Comparison of ENCODE assay signal across 28 cellular contexts in genomic region chr14:77579065-77579464, GRCh38. TPM values are rescaled to one million over a fixed set of nuclear protein-coding genes. Genes with fewer than 3 reads are reported as not detected.
A peak's percentile ranks its signal among the peaks of the same experiment; 100 is the strongest.
DNase-seq lines count a peak whose midpoint lies in the region; ATAC-seq, FAIRE-seq and TF ChIP-seq lines count a peak whose summit lies in the region.
"Had no signal": no experiment of that assay in that cellular context is flagged by ENCODE, and none has a peak within 500 bp of the region (broad histone marks: within the 10 kb centered on the region; RNA-seq: fewer than 3 reads in every experiment).

No MANE protein-coding gene starts in this region.

- no peak overlapping the region for H3K9ac ChIP-seq in Karpas-422 (ENCODE audit: low read length)

- H2AFZ ChIP-seq in Karpas-422 (ENCODE audit: low read length) = no peak overlapping the region
- H2AFZ ChIP-seq: GM23338 had no signal

- H4K20me1 ChIP-seq in Karpas-422 (ENCODE audit: insufficient read depth, low read depth, low read length) = no peaks in the 10 kb centered on the region

- H3K27me3 Mint-ChIP-seq in stimulated activated memory B cell treated with anti-CD40 and anti-IgM and Interleukin-4, amounts not matched to agents 10 μg/mL and 1 μg/mL and 100 μg/mL, for 72 hours = no peaks in the 10 kb centered on the region
- H3K27me3 Mint-ChIP-seq: activated naive CD4-positive, alpha-beta T cell treated with anti-CD3 and anti-CD28 coated beads, Interleukin-2, amount 50 U/mL, for 24 hours; CD4-positive, alpha-beta T cell; T-helper 17 cell had no signal

- DNase-seq in GM03348 (ENCODE audit: low spot score) (peak; percentile 48), foreskin fibroblast (peak; percentile 66 to 82), Karpas-422 (no peak), GM19239 (ENCODE audit: insufficient read length, low spot score) (no peak)
- DNase-seq: activated CD4-positive, alpha-beta T cell treated with anti-CD3 and anti-CD28 coated beads for 48 hours; anterior cingulate cortex; CD4-positive, alpha-beta T cell; DMS 273 treated with DMSO at 0.1 percent for 48 hours; endodermal cell; head of caudate nucleus; NCI-H1048; NCI-H187; NCI-H526 treated with DMSO at 0.1 percent for 48 hours; RPMI8226; T-helper 17 cell had no signal

- peaks cover 23% of the 10 kb centered on the region for H3K4me1 Mint-ChIP-seq in stimulated activated memory B cell treated with anti-CD40 and anti-IgM and Interleukin-4, amounts not matched to agents 10 μg/mL and 1 μg/mL and 100 μg/mL, for 72 hours
- H3K4me1 Mint-ChIP-seq: GM23338 had no signal

- no peaks in the 10 kb centered on the region for H3K27me3 ChIP-seq in Karpas-422 (ENCODE audit: low read length)
- H3K27me3 ChIP-seq: cardiac muscle cell, esophagus muscularis mucosa had no signal

- peaks cover 25% of the 10 kb centered on the region for H3K4me1 ChIP-seq in Karpas-422 (ENCODE audit: low read length)

- peak overlapping the region; percentile 13 for H3K27ac Mint-ChIP-seq in stimulated activated memory B cell treated with anti-CD40 and anti-IgM and Interleukin-4, amounts not matched to agents 10 μg/mL and 1 μg/mL and 100 μg/mL, for 72 hours
- H3K27ac Mint-ChIP-seq: activated naive CD4-positive, alpha-beta T cell treated with anti-CD3 and anti-CD28 coated beads, Interleukin-2, amount 50 U/mL, for 24 hours; activated T-helper 1 cell treated with anti-CD3 and anti-CD28 coated beads, Interleukin-12 subunit alpha, Interleukin-12 subunit beta, Interleukin-2, Interleukin-4 antibody, amounts not matched to agents 30 ng/mL and 10 ng/mL and 1 ng/mL, durations not matched to agents 14 hours and 24 hours and 36 hours; CD4-positive, alpha-beta T cell; endodermal cell; GM23338; stimulated activated effector memory CD8-positive, alpha-beta T cell treated with anti-CD3 and anti-CD28 coated beads, Interleukin-12 subunit alpha, Interleukin-12 subunit beta, amount 100 ng/mL, for 72 hours had no signal

- ATAC-seq in SK-N-SH treated with all-trans-retinoic acid at 6 μM for 48 hours (peak; percentile 30; the same call in 2 of the 3 replicates), HG02885 (IDR thresholded peaks at IDR 0.05; ENCODE audit: poor library complexity, unreplicated experiment) (no peak)
- ATAC-seq in stimulated activated memory B cell treated with anti-CD40 and anti-IgM and Interleukin-4, amounts not matched to agents 10 μg/mL and 1 μg/mL and 100 μg/mL, for 72 hours = no peak
- ATAC-seq: GM23338; stimulated activated effector memory CD8-positive, alpha-beta T cell treated with anti-CD3 and anti-CD28 coated beads, Interleukin-12 subunit alpha, Interleukin-12 subunit beta, amount 100 ng/mL, for 72 hours; T-helper 17 cell had no signal

- H3K9me2 ChIP-seq in Karpas-422 (replicated peaks; ENCODE audit: insufficient read depth, low read length) = no peaks in the 10 kb centered on the region

- no peaks in the 10 kb centered on the region for H3K9me3 Mint-ChIP-seq in stimulated activated memory B cell treated with anti-CD40 and anti-IgM and Interleukin-4, amounts not matched to agents 10 μg/mL and 1 μg/mL and 100 μg/mL, for 72 hours
- H3K9me3 Mint-ChIP-seq: activated naive CD4-positive, alpha-beta T cell treated with anti-CD3 and anti-CD28 coated beads, Interleukin-2, amount 50 U/mL, for 24 hours; activated T-helper 1 cell treated with anti-CD3 and anti-CD28 coated beads, Interleukin-12 subunit alpha, Interleukin-12 subunit beta, Interleukin-2, Interleukin-4 antibody, amounts not matched to agents 30 ng/mL and 10 ng/mL and 1 ng/mL, durations not matched to agents 14 hours and 24 hours and 36 hours; CD4-positive, alpha-beta T cell; endodermal cell; GM23338; stimulated activated effector memory CD8-positive, alpha-beta T cell treated with anti-CD3 and anti-CD28 coated beads, Interleukin-12 subunit alpha, Interleukin-12 subunit beta, amount 100 ng/mL, for 72 hours had no signal

- FAIRE-seq in GM19239 (lab: Jason Lieb, UNC) = no peak
- FAIRE-seq: GM18507 had no signal

- no peak overlapping the region for H3K4me3 Mint-ChIP-seq in stimulated activated memory B cell treated with anti-CD40 and anti-IgM and Interleukin-4, amounts not matched to agents 10 μg/mL and 1 μg/mL and 100 μg/mL, for 72 hours
- H3K4me3 Mint-ChIP-seq: activated naive CD4-positive, alpha-beta T cell treated with anti-CD3 and anti-CD28 coated beads, Interleukin-2, amount 50 U/mL, for 24 hours; activated T-helper 1 cell treated with anti-CD3 and anti-CD28 coated beads, Interleukin-12 subunit alpha, Interleukin-12 subunit beta, Interleukin-2, Interleukin-4 antibody, amounts not matched to agents 30 ng/mL and 10 ng/mL and 1 ng/mL, durations not matched to agents 14 hours and 24 hours and 36 hours; endodermal cell; GM23338; stimulated activated effector memory CD8-positive, alpha-beta T cell treated with anti-CD3 and anti-CD28 coated beads, Interleukin-12 subunit alpha, Interleukin-12 subunit beta, amount 100 ng/mL, for 72 hours; T-helper 17 cell had no signal

- peaks cover 20% of the 10 kb centered on the region for H3K36me3 Mint-ChIP-seq in stimulated activated memory B cell treated with anti-CD40 and anti-IgM and Interleukin-4, amounts not matched to agents 10 μg/mL and 1 μg/mL and 100 μg/mL, for 72 hours

- H3K4me2 ChIP-seq in Karpas-422 (ENCODE audit: low read depth, low read length, poor library complexity, severe bottlenecking) = no peak overlapping the region
- H3K4me2 ChIP-seq: GM23338 had no signal

- H3K79me2 ChIP-seq in Karpas-422 (ENCODE audit: low read length) = peaks cover 91% of the 10 kb centered on the region

- H3K9me3 ChIP-seq in Karpas-422 (ENCODE audit: low read length) = no peaks in the 10 kb centered on the region
- H3K9me3 ChIP-seq: esophagus muscularis mucosa, thoracic aorta had no signal

- no peak overlapping the region for H3K27ac ChIP-seq in Karpas-422 (ENCODE audit: low read length)
- H3K27ac ChIP-seq: cardiac muscle cell, coronary artery, esophagus muscularis mucosa, thoracic aorta had no signal

- H3K36me3 ChIP-seq in Karpas-422 (ENCODE audit: insufficient read depth, low read length) = peaks cover 29% of the 10 kb centered on the region
- H3K36me3 ChIP-seq: cardiac muscle cell, thoracic aorta had no signal

- H3K4me3 ChIP-seq in foreskin fibroblast (ENCODE audit: low read depth in 1 of 2, low read length in 2 of 2) = no peak overlapping the region
- no peak overlapping the region for H3K4me3 ChIP-seq in Karpas-422 (ENCODE audit: low read length)
- H3K4me3 ChIP-seq: cardiac muscle cell, coronary artery, esophagus muscularis mucosa, GM23338, lung, thoracic aorta had no signal

- TF ChIP-seq CTCF in foreskin fibroblast (IDR thresholded peaks at IDR 0.05; ENCODE audit: low read depth, low read length) = no peak

TF ChIP-seq in SK-N-SH treated with all-trans-retinoic acid at 6 μM for 48 hours, 23 proteins besides CTCF, POLR2A, EP300 and RAD21:
- TF ChIP-seq ISL1 (CRISPR knock-in tag; IDR thresholded peaks at IDR 0.05) = peak; percentile 56
- TF ChIP-seq ZNF8 (CRISPR knock-in tag; IDR thresholded peaks at IDR 0.05) = no peak

RNA-seq across cellular contexts. Expression of gene SPTLC2, which starts 37.4 kb away (rescaled TPM):
- total RNA-seq in Karpas-422 (2014; rRNA removed; shearing (Covaris generic); ENCODE audit: low replicate concordance) = 70.9 and 97.0 TPM in 2 replicates

Comparison
In these comparisons a context has a peak if more than half of its experiments do, and no peak if none do; other contexts are left out.
1. DNase-seq: peak in GM03348 (single experiment) and foreskin fibroblast (2 of 2); none in Karpas-422 (single experiment) and GM19239 (single experiment).